ENCODE assay signal across 13 cellular contexts in genomic region chr1:39504436-39504835, GRCh38. TPM values are rescaled to one million over a fixed set of nuclear protein-coding genes. Genes with fewer than 3 reads are reported as not detected.
DNase-seq lines count a peak whose midpoint lies in the region; ATAC-seq, FAIRE-seq and TF ChIP-seq lines count a peak whose summit lies in the region.
"Not testable (repeated sequence)": the region's sequence is repeated elsewhere in the genome, so short reads cannot be mapped to it uniquely, and the experiment has no call there.
"Had no signal": no experiment of that assay in that cellular context is flagged by ENCODE, and none has a peak within 500 bp of the region (broad histone marks: within the 10 kb centered on the region; RNA-seq: fewer than 3 reads in every experiment).

No MANE protein-coding gene starts in this region.

- not testable (repeated sequence) for TF ChIP-seq CTCF in CD14-positive monocyte (IDR thresholded peaks at IDR 0.05); chondrocyte (IDR thresholded peaks at IDR 0.05); HepG2 (CRISPR knock-in tag; IDR thresholded peaks at IDR 0.05); spleen (IDR thresholded peaks at IDR 0.05 in 8 of 11, conservative IDR thresholded peaks at IDR 0.05 in 3 of 11)

- H3K9ac ChIP-seq in HepG2 (ENCODE audit: insufficient read depth, low read depth, low read length): not testable (repeated sequence)

- not testable (repeated sequence) for H3K9me3 Mint-ChIP-seq in CD14-positive monocyte; chondrocyte (ENCODE audit: low read depth)

- H3K9me3 ChIP-seq in HepG2 (ENCODE audit: low read length); spleen; aorta (ENCODE audit: control insufficient read depth, low read length): not testable (repeated sequence)

- peak; percentile 17 for DNase-seq in CD14-positive monocyte (ENCODE audit: low spot score)
- peak; percentile 69 for DNase-seq in chondrocyte (ENCODE audit: low spot score)
- DNase-seq in HepG2 (ENCODE audit: low spot score): not testable (repeated sequence)
- DNase-seq in posterior vena cava (ENCODE audit: low spot score): peak; percentile 40
- peak; percentile 41 for DNase-seq in spleen
- peak; percentile 26 to 27 for DNase-seq in aorta

- H3K4me1 ChIP-seq in HepG2 (ENCODE audit: insufficient read depth, low read length): peaks cover 70% of the 10 kb centered on the region
- peaks cover 5 to 39% (median 18%) of the 10 kb centered on the region in 6 donors for H3K4me1 ChIP-seq in spleen
- not testable (repeated sequence) for H3K4me1 ChIP-seq in aorta (ENCODE audit: control insufficient read depth in 1 of 2, insufficient read depth in 2 of 2, low read length in 2 of 2)

- not testable (repeated sequence) for H3K36me3 Mint-ChIP-seq in CD14-positive monocyte; chondrocyte (ENCODE audit: low read depth)

- TF ChIP-seq POLR2A in HepG2 (IDR thresholded peaks at IDR 0.05; ENCODE audit: insufficient read depth in 1 of 2, low read depth in 2 of 2, low read length in 2 of 2); spleen (IDR thresholded peaks at IDR 0.05): not testable (repeated sequence)

- not testable (repeated sequence) for H3K79me2 ChIP-seq in HepG2 (ENCODE audit: insufficient read depth, low read length)

- TF ChIP-seq EP300 in HepG2 (IDR thresholded peaks at IDR 0.05; ENCODE audit: low read depth in 2 of 2, low read length in 2 of 2); HepG2 (CRISPR knock-in tag; IDR thresholded peaks at IDR 0.05; ENCODE audit: borderline replicate concordance): not testable (repeated sequence)

- POLR2A ChIA-PET in HepG2 (lab: Yijun Ruan, JAX): not testable (repeated sequence)

- CTCF ChIA-PET in HepG2 (lab: Yijun Ruan, JAX; ENCODE audit: low intra/inter-chr PET ratio, low total read pairs): not testable (repeated sequence)

- BruUV-seq in HepG2 (replicated peaks; lab: Mats Ljungman, UMichigan): not testable (repeated sequence)

- ATAC-seq in HepG2; aorta (ENCODE audit: low FRiP score): not testable (repeated sequence)

- in situ Hi-C loops in HepG2 (cut with HindIII; ENCODE audit: extremely low pct_ligation_motif_present, low pct_unique_long_range_greater_than_20kb): not testable (repeated sequence)

- not testable (repeated sequence) for H4K20me1 ChIP-seq in HepG2 (ENCODE audit: insufficient read depth, low read length)

- H3K4me1 Mint-ChIP-seq in CD14-positive monocyte: not testable (repeated sequence)
- peaks cover 17% of the 10 kb centered on the region for H3K4me1 Mint-ChIP-seq in chondrocyte (ENCODE audit: low read depth)

- intact Hi-C loops in CD14-positive monocyte (cut with micrococcal nuclease); HepG2 (cut with micrococcal nuclease; ENCODE audit: unreplicated experiment); posterior vena cava (cut with DNase I); spleen (cut with DNase I; ENCODE audit: low total_unique reads); aorta (cut with DNase I): not testable (repeated sequence)

- H3K4me2 ChIP-seq in HepG2 (ENCODE audit: low read depth, low read length): peak overlapping the region; percentile 74

- H3K4me3 ChIP-seq in HepG2 (replicated peaks in 1 of 3; ENCODE audit: insufficient read depth in 1 of 3, low read depth in 2 of 3, low read length in 3 of 3); spleen; aorta (ENCODE audit: low read length in 2 of 2): not testable (repeated sequence)

- not testable (repeated sequence) for H3K27ac Mint-ChIP-seq in CD14-positive monocyte; chondrocyte (ENCODE audit: unreplicated experiment)

- H3K36me3 ChIP-seq in HepG2 (replicated peaks in 1 of 2; ENCODE audit: control insufficient read depth in 1 of 2, insufficient read depth in 2 of 2, low read length in 2 of 2); spleen; aorta (ENCODE audit: control insufficient read depth in 1 of 2, insufficient read depth in 2 of 2, low read length in 1 of 2): not testable (repeated sequence)

- H2AFZ ChIP-seq in HepG2 (ENCODE audit: low read length): not testable (repeated sequence)

- H3K27ac ChIP-seq in HepG2 (ENCODE audit: extremely low read length, insufficient read depth, low read length); spleen; aorta (ENCODE audit: low read depth in 1 of 2, low read length in 2 of 2): not testable (repeated sequence)

- WGBS in HepG2 (ENCODE audit: low lambda C conversion rate): 45% methylated on average over 9 of the region's 9 CpGs
- WGBS in spleen, 5 donors: 79 to 82% (median 81%) methylated on average over 9 of the region's 9 CpGs
- WGBS in aorta, 2 donors: 81% methylated on average over 9 of the region's 9 CpGs

- not testable (repeated sequence) for H3K27me3 ChIP-seq in HepG2 (ENCODE audit: control insufficient read depth in 1 of 2, insufficient read depth in 2 of 2, low read length in 2 of 2); spleen (replicated peaks in 1 of 7); aorta (ENCODE audit: control insufficient read depth in 1 of 2, insufficient read depth in 2 of 2, low read length in 1 of 2)

- peaks cover 8 to 22% (median 20%) of the 10 kb centered on the region in 3 donors for H3K27me3 Mint-ChIP-seq in CD14-positive monocyte (ENCODE audit: low read depth in 3 of 3)
- H3K27me3 Mint-ChIP-seq in chondrocyte (ENCODE audit: low read depth): not testable (repeated sequence)

- not testable (repeated sequence) for TF ChIP-seq RAD21 in HepG2 (CRISPR knock-in tag; IDR thresholded peaks at IDR 0.05)

- not testable (repeated sequence) for H3K4me3 Mint-ChIP-seq in CD14-positive monocyte; chondrocyte (ENCODE audit: unreplicated experiment)

- not testable (repeated sequence) for FAIRE-seq in HepG2 (lab: Jason Lieb, UNC)

RNA-seq across cellular contexts. Expression of gene BMP8A, which starts 13.0 kb away (rescaled TPM):
- not detected for polyA plus RNA-seq in CD14-positive monocyte
- 0.12 TPM in 1 of 3 replicates, not detected in the others for total RNA-seq in chondrocyte
- not detected in 2 replicates for total RNA-seq in HepG2 (2016; rRNA removed; fragmentation: Illumina TruSeq; extraction: Trizol)
- total RNA-seq in HepG2 (2016; cell fraction: cytosol; rRNA removed; fragmentation: Illumina TruSeq; extraction: Trizol; ENCODE audit: low read depth): not detected in 2 replicates
- total RNA-seq in HepG2 (2016; cell fraction: insoluble cytoplasmic fraction; rRNA removed; fragmentation: Illumina TruSeq; extraction: Trizol): not detected in 2 replicates
- total RNA-seq in HepG2 (2016; cell fraction: membrane; rRNA removed; fragmentation: Illumina TruSeq; extraction: Trizol): not detected in 2 replicates
- total RNA-seq in HepG2 (2016; cell fraction: nucleus; rRNA removed; fragmentation: Illumina TruSeq; extraction: Trizol): not detected in 2 replicates
- polyA plus RNA-seq in HepG2 (2011; rRNA removed): 0.05 TPM in 1 of 2 replicates, not detected in the other
- not detected in 2 replicates for polyA plus RNA-seq in HepG2 (2011; cell fraction: cytosol; rRNA removed)
- polyA plus RNA-seq in HepG2 (2011; cell fraction: nucleus; rRNA removed): 0.13 TPM in 1 of 2 replicates, not detected in the other
- polyA plus RNA-seq in HepG2 (2012): 0.08 TPM in 1 of 2 replicates, not detected in the other
- polyA plus RNA-seq in HepG2 (2016; cell fraction: cytosol; fragmentation: Illumina TruSeq; extraction: Trizol; ENCODE audit: low read depth): 0.07 TPM in 1 of 2 replicates, not detected in the other
- not detected in 2 replicates for polyA plus RNA-seq in HepG2 (2016; cell fraction: insoluble cytoplasmic fraction; fragmentation: Illumina TruSeq; extraction: Trizol; ENCODE audit: low read depth)
- polyA plus RNA-seq in HepG2 (2016; cell fraction: membrane; fragmentation: Illumina TruSeq; extraction: Trizol; ENCODE audit: low read depth): not detected in 2 replicates
- polyA plus RNA-seq in HepG2 (2016; cell fraction: nucleus; fragmentation: Illumina TruSeq; extraction: Trizol; ENCODE audit: insufficient read depth, low read depth): not detected in 2 replicates
- polyA minus RNA-seq in HepG2 (2011; rRNA and poly(A)+ RNA removed; ENCODE audit: low replicate concordance): 0.09 TPM in 1 of 2 replicates, not detected in the other
- not detected in 2 replicates for polyA minus RNA-seq in HepG2 (2011; cell fraction: cytosol; rRNA and poly(A)+ RNA removed)
- polyA minus RNA-seq in HepG2 (2011; cell fraction: nucleus; rRNA and poly(A)+ RNA removed): not detected in 2 replicates
- total RNA-seq in posterior vena cava: under 1 TPM; 0.65 to 0.90 TPM
- 1 to 10 TPM in 6 of 7 donors, under 1 TPM in 1; 0.79 to 2.8 (median 2.2) TPM for total RNA-seq in spleen
- polyA plus RNA-seq in spleen: under 1 TPM in 2 of 3 donors, not detected in 1; 0.06 to 0.08 TPM
- not detected for total RNA-seq in aorta
- polyA plus RNA-seq in aorta: not detected
- total RNA-seq: A673; CD4-positive, alpha-beta memory T cell; CD4-positive, alpha-beta T cell; Daoy had no signal
- polyA plus RNA-seq: AG04450; CD4-positive, alpha-beta memory T cell; CD4-positive, CD25-positive, alpha-beta regulatory T cell; CD8-positive, alpha-beta memory T cell had no signal
